ENCODE assay signal across 1 cellular context in genomic region chr10:79411546-79412495, GRCh38.
TF ChIP-seq lines count a peak whose summit lies in the region.

No MANE protein-coding gene starts in this region.

TF ChIP-seq in K562, 482 proteins besides CTCF, POLR2A, EP300 and RAD21:
- TF ChIP-seq PREB (CRISPR knock-in tag; IDR thresholded peaks at IDR 0.05): no peak
- peak; percentile 12; the same call in 1 of the 2 replicates for TF ChIP-seq MAX (CRISPR knock-in tag; IDR thresholded peaks at IDR 0.05)
